In the genomic region with DNA sequence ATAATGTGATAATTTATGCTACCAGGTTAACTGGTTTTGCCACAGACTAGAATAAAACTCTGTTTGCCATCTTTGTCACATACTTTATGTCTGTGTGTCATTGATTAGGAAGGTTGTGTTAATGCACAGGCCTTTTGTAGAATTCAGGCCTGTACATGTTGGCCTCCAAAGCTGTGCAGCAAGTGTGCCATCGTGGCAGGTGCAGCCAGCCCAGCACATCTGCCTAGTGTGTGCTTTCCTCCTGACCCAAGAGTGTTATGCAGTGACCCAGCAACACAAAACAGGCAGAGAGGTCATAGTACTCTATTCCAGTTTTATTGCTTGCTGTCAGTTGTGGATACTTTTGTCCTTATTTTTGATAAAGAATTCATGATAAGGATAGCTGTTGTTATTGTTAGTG, we compare ENCODE assay signal across 17 cellular contexts. TPM values are rescaled to one million over a fixed set of nuclear protein-coding genes. Genes with fewer than 3 reads are reported as not detected.
DNase-seq lines count a peak whose midpoint lies in the region; ATAC-seq and TF ChIP-seq lines count a peak whose summit lies in the region.
"Had no signal": no experiment of that assay in that cellular context is flagged by ENCODE, and none has a peak within 500 bp of the region (broad histone marks: within the 10 kb centered on the region; RNA-seq: fewer than 3 reads in every experiment).

No MANE protein-coding gene starts in this region.

- peak overlapping the region; percentile 37 for H3K4me2 ChIP-seq in parathyroid adenoma (ENCODE audit: low read length)

- peaks cover 21% of the 10 kb centered on the region for H3K79me2 ChIP-seq in parathyroid adenoma

- in situ Hi-C loops in gastrocnemius medialis (cut with MboI; ENCODE audit: low sequenced_read_pairs in 4 of 4), result no loop called here
- in situ Hi-C loops in GM13977 (cut with MboI; ENCODE audit: low pct_unique_long_range_greater_than_20kb, low sequenced_read_pairs, unreplicated experiment), result no loop called here

- no peaks in the 10 kb centered on the region for H3K27me3 ChIP-seq in parathyroid adenoma (ENCODE audit: control insufficient read depth, insufficient read depth, low read length)
- H3K27me3 ChIP-seq in gastrocnemius medialis, result no peaks in the 10 kb centered on the region

- intact Hi-C loops in gastrocnemius medialis (cut with DNase I; ENCODE audit: low total_unique reads), result no loop called here

- TF ChIP-seq CTCF in parathyroid adenoma (IDR thresholded peaks at IDR 0.05) (no peak), gastrocnemius medialis (IDR thresholded peaks at IDR 0.05 in 4 of 5, conservative IDR thresholded peaks at IDR 0.05 in 1 of 5) (no peak), GM13977 (IDR thresholded peaks at IDR 0.05; ENCODE audit: extremely low read depth, insufficient read depth, missing control alignments) (no peak)

- H3K27ac ChIP-seq in parathyroid adenoma (no peak overlapping the region), gastrocnemius medialis (no peak overlapping the region)
- H3K27ac ChIP-seq: GM23248, SK-N-MC had no signal

- peaks cover 7% of the 10 kb centered on the region for H3K4me1 ChIP-seq in parathyroid adenoma
- peaks cover 22 to 48% of the 10 kb centered on the region in 2 donors for H3K4me1 ChIP-seq in gastrocnemius medialis

- no peak overlapping the region for H2AFZ ChIP-seq in parathyroid adenoma
- H2AFZ ChIP-seq: GM23248 had no signal

- ATAC-seq in HG03521 (IDR thresholded peaks at IDR 0.05; ENCODE audit: unreplicated experiment), result no peak
- ATAC-seq in gastrocnemius medialis, result no peak
- ATAC-seq: left ventricle myocardium superior, mucosa of descending colon had no signal

- DNase-seq in NCI-H2029 (lab: John Stamatoyannopoulos, UW) (peak; percentile 49), NCI-H2029 treated with DMSO at 0.1 percent for 48 hours (lab: John Stamatoyannopoulos, UW) (no peak), NCI-H1105 treated with DMSO at 0.1 percent for 48 hours (lab: John Stamatoyannopoulos, UW) (peak; percentile 88), SHP77 treated with DMSO at 0.1 percent for 48 hours (lab: John Stamatoyannopoulos, UW) (peak; percentile 10), gastrocnemius medialis (no peak), GM13977 (ENCODE audit: low spot score) (no peak)
- DNase-seq: activated CD4-positive, alpha-beta T cell treated with anti-CD3 and anti-CD28 coated beads, Interleukin-2, amount 50 U/mL, for 48 hours; activated naive CD4-positive, alpha-beta T cell; amygdala; GM23248; left ventricle myocardium superior; mucosa of descending colon; NCI-H1436 treated with DMSO at 0.1 percent for 48 hours; OCI-M1 had no signal

- no peak overlapping the region for H3K9ac ChIP-seq in parathyroid adenoma
- H3K9ac ChIP-seq: GM23248 had no signal

- H3K36me3 ChIP-seq in parathyroid adenoma (ENCODE audit: control insufficient read depth, insufficient read depth, low read length) (no peaks in the 10 kb centered on the region), gastrocnemius medialis (no peaks in the 10 kb centered on the region)

- no peaks in the 10 kb centered on the region for H3K9me3 ChIP-seq in parathyroid adenoma (ENCODE audit: control insufficient read depth, low read length)
- no peaks in the 10 kb centered on the region for H3K9me3 ChIP-seq in gastrocnemius medialis
- H3K9me3 ChIP-seq: mucosa of descending colon had no signal

- H3K4me3 ChIP-seq in parathyroid adenoma (ENCODE audit: low read depth, low read length), result no peak overlapping the region
- H3K4me3 ChIP-seq in gastrocnemius medialis, result no peak overlapping the region
- H3K4me3 ChIP-seq: GM23248, mucosa of descending colon, SK-N-MC had no signal

- no peak for TF ChIP-seq POLR2A in gastrocnemius medialis (IDR thresholded peaks at IDR 0.05)

RNA-seq across cellular contexts. Expression of a gene that starts 3.7 kb away (rescaled TPM):
- 10 to 100 TPM; 17.4 to 28.1 (median 23.6) TPM for total RNA-seq in gastrocnemius medialis

Comparison
In these comparisons a context has a peak if more than half of its experiments do, and no peak if none do; other contexts are left out.
1. DNase-seq: peak in NCI-H2029 (single experiment), NCI-H1105 treated with DMSO at 0.1 percent for 48 hours (single experiment) and SHP77 treated with DMSO at 0.1 percent for 48 hours (single experiment); none in NCI-H2029 treated with DMSO at 0.1 percent for 48 hours (single experiment), gastrocnemius medialis (0 of 2) and GM13977 (single experiment).